In genomic region chr2:73961823-73962615, GRCh38 we compare ENCODE assay signal across 1 cellular context.
TF ChIP-seq lines count a peak whose summit lies in the region.

No MANE protein-coding gene starts in this region.

TF ChIP-seq in HepG2, 621 proteins besides CTCF, POLR2A, EP300 and RAD21:
- TF ChIP-seq SNAI1 (CRISPR knock-in tag; IDR thresholded peaks at IDR 0.05; ENCODE audit: borderline replicate concordance) (no peak), PCBP2 (optimal IDR thresholded peaks at IDR 0.05; ENCODE audit: low read depth, low read length, poor library complexity, severe bottlenecking) (no peak)
TF ChIP-seq in HepG2: peak in this region for 0.
